ENCODE assay signal across 22 cellular contexts in genomic region chr3:14242490-14243311, GRCh38.
DNase-seq lines count a peak whose midpoint lies in the region; ATAC-seq, FAIRE-seq and TF ChIP-seq lines count a peak whose summit lies in the region.
"Had no signal": no experiment of that assay in that cellular context is flagged by ENCODE, and none has a peak within 500 bp of the region (broad histone marks: within the 10 kb centered on the region; RNA-seq: fewer than 3 reads in every experiment).

No MANE protein-coding gene starts in this region.

- no peak overlapping the region for H3K18ac ChIP-seq in trophoblast cell (ENCODE audit: low read length)

- H3K9me3 Mint-ChIP-seq in GM23338, result no peaks in the 10 kb centered on the region
- no peaks in the 10 kb centered on the region for H3K9me3 Mint-ChIP-seq in nephron

- peak overlapping the region; percentile 28 for H3K4ac ChIP-seq in trophoblast cell (ENCODE audit: low read depth, low read length)

- H3F3A ChIP-seq in GM23338 (replicated peaks; ENCODE audit: low read depth), result no peaks in the 10 kb centered on the region

- peak overlapping the region in 1 of 2 experiments; percentile 32; a peak in 1 of 4 replicates for H3K9ac ChIP-seq in K562 (ENCODE audit: insufficient read depth in 1 of 2, low read depth in 2 of 2, low read length in 2 of 2)
- H3K9ac ChIP-seq in trophoblast cell (ENCODE audit: low read length), result no peak overlapping the region

- H3K9me3 ChIP-seq in K562 (replicated peaks; ENCODE audit: control insufficient read depth, insufficient read depth, low read depth, low read length), result peaks cover 3% of the 10 kb centered on the region; the same call in 1 of the 2 replicates
- H3K9me3 ChIP-seq in trophoblast cell (ENCODE audit: insufficient read depth, low read depth, low read length), result peaks cover 1% of the 10 kb centered on the region
- H3K9me3 ChIP-seq in prostate gland, result no peaks in the 10 kb centered on the region

- no peak for DNase-seq in GM23338 (ENCODE audit: low spot score)
- no peak for DNase-seq in K562 (ENCODE audit: extremely low read depth in 1 of 4, low spot score in 3 of 4)
- no peak for DNase-seq in trophoblast cell
- no peak for DNase-seq in prostate gland (ENCODE audit: low spot score)
- DNase-seq in NCI-H226, result no peak
- DNase-seq in middle frontal gyrus (ENCODE audit: extremely low spot score, low spot score), result no peak
- DNase-seq: Calu3; CD8-positive, alpha-beta memory T cell; MM.1S; NCI-H1092 treated with DMSO at 0.1 percent for 48 hours; NCI-H1436 treated with DMSO at 0.1 percent for 48 hours; NCI-H1930; NCI-H510A; NCI-H774; SIG-M5 had no signal

- no peak for ATAC-seq in GM23338
- ATAC-seq in K562, result peak; percentile 43
- no peak for ATAC-seq in GM21723 (IDR thresholded peaks at IDR 0.05; ENCODE audit: unreplicated experiment)
- ATAC-seq: Panc1 had no signal

- peak overlapping the region; percentile 80 for H2AK5ac ChIP-seq in trophoblast cell (ENCODE audit: low read length)

- no peak for FAIRE-seq in K562 (lab: Jason Lieb, UNC)
- FAIRE-seq: A204.1, G401.6, GM12892 had no signal

- H4K91ac ChIP-seq in trophoblast cell (ENCODE audit: low read depth, low read length), result peak overlapping the region; percentile 61

- no peak for TF ChIP-seq RAD21 in K562 (CRISPR knock-in tag; conservative IDR thresholded peaks at IDR 0.05 in 1 of 2, IDR thresholded peaks at IDR 0.05 in 1 of 2)

- no peaks in the 10 kb centered on the region for H3K27me3 ChIP-seq in GM23338 (ENCODE audit: insufficient read depth)
- H3K27me3 ChIP-seq in K562 (ENCODE audit: control insufficient read depth in 2 of 2, insufficient read depth in 2 of 2, low read length in 2 of 2), result no peaks in the 10 kb centered on the region
- H3K27me3 ChIP-seq in trophoblast cell (ENCODE audit: insufficient read depth, low read length), result no peaks in the 10 kb centered on the region
- no peaks in the 10 kb centered on the region for H3K27me3 ChIP-seq in prostate gland (replicated peaks; ENCODE audit: insufficient read depth)

- H3K4me1 Mint-ChIP-seq in GM23338 (no peaks in the 10 kb centered on the region), nephron (peaks cover 43% of the 10 kb centered on the region)
- H3K4me1 Mint-ChIP-seq: CD8-positive, alpha-beta memory T cell had no signal

- no peaks in the 10 kb centered on the region for H3K9me1 ChIP-seq in K562 (ENCODE audit: control insufficient read depth, insufficient read depth, low read length)

- H3K79me1 ChIP-seq in trophoblast cell (ENCODE audit: low read length), result peaks cover 9% of the 10 kb centered on the region

- no peak overlapping the region for H2BK5ac ChIP-seq in trophoblast cell (ENCODE audit: low read depth, low read length, poor library complexity)

- no peak overlapping the region for H3K27ac ChIP-seq in GM23338 (ENCODE audit: low read depth)
- peak overlapping the region; percentile 29; the same call in 2 of the 3 replicates for H3K27ac ChIP-seq in K562 (ENCODE audit: extremely low read depth, low read depth, low read length)
- no peak overlapping the region for H3K27ac ChIP-seq in trophoblast cell (ENCODE audit: low read depth, low read length)
- no peak overlapping the region for H3K27ac ChIP-seq in prostate gland
- H3K27ac ChIP-seq: C4-2B had no signal

- H3K79me2 ChIP-seq in GM23338 (replicated peaks; ENCODE audit: insufficient read depth), result no peaks in the 10 kb centered on the region
- H3K79me2 ChIP-seq in K562 (ENCODE audit: control insufficient read depth, insufficient read depth, low read length), result no peaks in the 10 kb centered on the region
- H3K79me2 ChIP-seq in trophoblast cell (ENCODE audit: control insufficient read depth, insufficient read depth, low read length, poor library complexity), result no peaks in the 10 kb centered on the region

- TF ChIP-seq CTCF in GM23338 (conservative IDR thresholded peaks at IDR 0.05; ENCODE audit: low read depth in 2 of 2) (no peak), K562 (IDR thresholded peaks at IDR 0.05 in 2 of 3, conservative IDR thresholded peaks at IDR 0.05 in 1 of 3; ENCODE audit: insufficient read depth in 2 of 3, low read depth in 1 of 3, low read length in 3 of 3) (no peak), nephron (IDR thresholded peaks at IDR 0.05; ENCODE audit: unreplicated experiment in 3 of 3) (no peak), prostate gland (IDR thresholded peaks at IDR 0.05) (no peak)

- H3K4me1 ChIP-seq in GM23338 (ENCODE audit: insufficient read depth) (no peaks in the 10 kb centered on the region), K562 (replicated peaks in 1 of 2; ENCODE audit: control insufficient read depth in 2 of 2, insufficient read depth in 2 of 2, low read length in 2 of 2) (peaks cover 9 to 13% of the 10 kb centered on the region in 2 experiments; a peak in 4 of 5 replicates), trophoblast cell (ENCODE audit: control insufficient read depth in 1 of 2, insufficient read depth in 2 of 2, low read length in 2 of 2) (peaks cover 5 to 10% of the 10 kb centered on the region in 2 experiments), prostate gland (replicated peaks) (peaks cover 3% of the 10 kb centered on the region)

- intact Hi-C loops in K562 (cut with micrococcal nuclease) (no loop called here), prostate gland (cut with DNase I) (no loop called here)

- no peaks in the 10 kb centered on the region; the same call in 2 of the 3 replicates for H3K36me3 Mint-ChIP-seq in GM23338 (ENCODE audit: low read depth)
- no peaks in the 10 kb centered on the region for H3K36me3 Mint-ChIP-seq in nephron (ENCODE audit: low read depth)
- H3K36me3 Mint-ChIP-seq: CD8-positive, alpha-beta memory T cell had no signal

- no peaks in the 10 kb centered on the region for H4K20me1 ChIP-seq in GM23338 (replicated peaks; ENCODE audit: insufficient read depth)
- H4K20me1 ChIP-seq in K562 (replicated peaks; ENCODE audit: control insufficient read depth, insufficient read depth, low read length), result no peaks in the 10 kb centered on the region

- H2BK120ac ChIP-seq in trophoblast cell (ENCODE audit: insufficient read depth, low read length, poor library complexity), result peak overlapping the region; percentile 10

- H3K27ac Mint-ChIP-seq in GM23338 (no peak overlapping the region), nephron (peak overlapping the region; percentile 19 to 56 (median 49))
- H3K27ac Mint-ChIP-seq: CD8-positive, alpha-beta memory T cell had no signal

- H3K36me3 ChIP-seq in GM23338 (ENCODE audit: insufficient read depth), result no peaks in the 10 kb centered on the region
- H3K36me3 ChIP-seq in K562 (ENCODE audit: control insufficient read depth, insufficient read depth, low read length), result no peaks in the 10 kb centered on the region
- H3K36me3 ChIP-seq in trophoblast cell (ENCODE audit: control insufficient read depth in 1 of 2, insufficient read depth in 2 of 2, low read length in 2 of 2), result no peaks in the 10 kb centered on the region
- H3K36me3 ChIP-seq in prostate gland, result no peaks in the 10 kb centered on the region

- POLR2A ChIA-PET in K562 (lab: Yijun Ruan, JAX), result interaction anchor here (0.6 to 1.9 kb wide), 5 partner anchors 10 to 39 kb away, joined by 3 to 11 read pairs (median 3); no protein-coding TSS in a partner anchor

- H3K9me2 ChIP-seq in GM23338 (ENCODE audit: insufficient read depth), result 0 out of 2 replicates have a peak, but pooled peaks cover 3% of the 10 kb centered on the region

- WGBS in K562 (ENCODE audit: insufficient coverage, low coverage, missing lambda C conversion rate), result 64% methylated on average over 12 of the region's 12 CpGs
- no CpG with 5 or more reads among the region's 12 CpGs for WGBS in trophoblast cell (ENCODE audit: extremely low coverage, insufficient coverage, insufficient read length)
- 85% methylated on average over 12 of the region's 12 CpGs for WGBS in prostate gland

- 0 out of 2 replicates have a peak overlapping the region, but pooled peaks have one; percentile 56 for H2AFZ ChIP-seq in GM23338
- peak overlapping the region; percentile 78 for H2AFZ ChIP-seq in K562 (ENCODE audit: low read depth, low read length)
- no peak overlapping the region for H2AFZ ChIP-seq in trophoblast cell (ENCODE audit: insufficient read depth, low read length, poor library complexity)

- no peak for TF ChIP-seq EP300 in K562 (IDR thresholded peaks at IDR 0.05; ENCODE audit: low read length)

- H3K4me2 ChIP-seq in GM23338, result no peak overlapping the region
- no peak overlapping the region for H3K4me2 ChIP-seq in K562 (ENCODE audit: insufficient read depth, low read length)
- H3K4me2 ChIP-seq in trophoblast cell (ENCODE audit: low read length), result no peak overlapping the region

- no peak for TF ChIP-seq POLR2A in K562 (conservative IDR thresholded peaks at IDR 0.05)
- no peak for TF ChIP-seq POLR2A in prostate gland (IDR thresholded peaks at IDR 0.05)

- in situ Hi-C loops in K562 (cut with MboI), result no loop called here

- H4K12ac ChIP-seq in trophoblast cell (ENCODE audit: low read depth, low read length), result no peak overlapping the region

- H3K14ac ChIP-seq in trophoblast cell (ENCODE audit: low read length), result peak overlapping the region; percentile 54

- CTCF ChIA-PET in K562 (lab: Yijun Ruan, JAX; ENCODE audit: low intra/inter-chr PET ratio), result no interaction called here

- peak overlapping the region; percentile 42 for H4K8ac ChIP-seq in trophoblast cell (ENCODE audit: low read depth, low read length)

- H3K23ac ChIP-seq in trophoblast cell (ENCODE audit: low read length), result no peak overlapping the region

- no TSS peak for BruUV-seq in K562 (replicated peaks; lab: Mats Ljungman, UMichigan)

- H3K4me3 ChIP-seq in GM23338, result no peak overlapping the region
- H3K4me3 ChIP-seq in K562, result no peak overlapping the region
- no peak overlapping the region for H3K4me3 ChIP-seq in trophoblast cell (ENCODE audit: low read depth, low read length)
- H3K4me3 ChIP-seq in prostate gland, result no peak overlapping the region

- H3K4me3 Mint-ChIP-seq in GM23338 (no peak overlapping the region; the same call in 2 of the 3 replicates), nephron (no peak overlapping the region)
- H3K4me3 Mint-ChIP-seq: CD8-positive, alpha-beta memory T cell had no signal

- H3K27me3 Mint-ChIP-seq in GM23338 (ENCODE audit: insufficient read depth, low read depth, poor library complexity), result peaks cover 6% of the 10 kb centered on the region
- peaks cover 29% of the 10 kb centered on the region for H3K27me3 Mint-ChIP-seq in nephron (ENCODE audit: low read depth)

- peak overlapping the region; percentile 82 for H2BK12ac ChIP-seq in trophoblast cell (ENCODE audit: low read length)

TF ChIP-seq in GM23338, 12 proteins besides CTCF, POLR2A, EP300 and RAD21 (continues in another document):
- no peak for TF ChIP-seq JUNB (IDR thresholded peaks at IDR 0.05; ENCODE audit: unreplicated experiment)

TF ChIP-seq in K562, 482 proteins besides CTCF, POLR2A, EP300 and RAD21 (continues in another document):
- no peak for TF ChIP-seq CBX8 (IDR thresholded peaks at IDR 0.05; ENCODE audit: borderline replicate concordance, extremely low read depth, low read depth, low read length, poor library complexity, severe bottlenecking)
